In genomic region chr6:156189714-156190113, GRCh38 we compare ENCODE assay signal across 15 cellular contexts.
"Had no signal": no experiment of that assay in that cellular context is flagged by ENCODE, and none has a peak within 500 bp of the region (broad histone marks: within the 10 kb centered on the region; RNA-seq: fewer than 3 reads in every experiment).

No MANE protein-coding gene starts in this region.

- H3K4me2 ChIP-seq: SK-N-SH had no signal

- H3K27me3 ChIP-seq: MG63 had no signal

- DNase-seq: IMR-90; Kasumi-1; KG1; MG63; NCI-H1436 treated with DMSO at 0.1 percent for 48 hours; NCI-H1694; NCI-H187 treated with DMSO at 0.1 percent for 48 hours; NCI-H446; NCI-H82; NK-92 treated with Interleukin-12 subunit alpha and Interleukin-12 subunit beta, amount 100 ng/mL, for 24 hours; PC-3; SK-N-SH; T-helper 1 cell had no signal

- H3K9me3 ChIP-seq: MG63, SK-N-SH had no signal

- H3K4me3 ChIP-seq: MG63 had no signal

- ATAC-seq: HepG2, Panc1, PC-3 had no signal

- H3K9ac ChIP-seq: SK-N-SH had no signal

- H3K36me3 ChIP-seq: MG63 had no signal
